Comparison of ENCODE assay signal across 14 cellular contexts in genomic region chr19:28736528-28736927, GRCh38.
A peak's percentile ranks its signal among the peaks of the same experiment; 100 is the strongest.
DNase-seq lines count a peak whose midpoint lies in the region; ATAC-seq and TF ChIP-seq lines count a peak whose summit lies in the region.
"Had no signal": no experiment of that assay in that cellular context is flagged by ENCODE, and none has a peak within 500 bp of the region (broad histone marks: within the 10 kb centered on the region; RNA-seq: fewer than 3 reads in every experiment).

No MANE protein-coding gene starts in this region.

- POLR2A ChIA-PET in A673 (lab: Charles Lee; ENCODE audit: low non-redundant PET), result no interaction called here

- no TSS peak for BruUV-seq in A673 (replicated peaks; lab: Mats Ljungman, UMichigan)

- DNase-seq in activated T-cell treated with anti-CD3 and anti-CD28 coated beads, Interleukin-2, amount 50 U/mL, for 72 hours, result no peak
- DNase-seq in activated T-cell treated with anti-CD3 and anti-CD28 coated beads, Interleukin-2, amount 50 U/mL, for 1 hour, result no peak
- DNase-seq in right lobe of liver (no peak), DMS 273 treated with DMSO at 0.1 percent for 48 hours (lab: John Stamatoyannopoulos, UW) (no peak), A673 (ENCODE audit: low spot score) (no peak), SIG-M5 treated with dmso at 0.1 percent for 504 hours (lab: John Stamatoyannopoulos, UW; ENCODE audit: unreplicated experiment) (no peak)
- DNase-seq: activated CD4-positive, alpha-beta memory T cell treated with anti-CD3 and anti-CD28 coated beads for 36 hours; endodermal cell; glutamatergic neuron; T-helper 9 cell had no signal

- ATAC-seq in activated T-cell treated with anti-CD3 and anti-CD28 coated beads, Interleukin-2, amount 50 U/mL, for 72 hours (replicated peaks in 1 of 2), result no peak
- ATAC-seq in right lobe of liver, result peak in 3 of 4 donors; percentile 25 to 61 (median 53)

- no peak for TF ChIP-seq POLR2A in right lobe of liver (IDR thresholded peaks at IDR 0.05)

- intact Hi-C loops in right lobe of liver (cut with DNase I) (loop anchor here (10.0 kb wide), 2 partner anchors 138 to 148 kb away; no protein-coding TSS in a partner anchor), A673 (cut with micrococcal nuclease; ENCODE audit: unreplicated experiment) (loop anchor here (5.0 kb wide), 1 partner anchor 141 kb away; no protein-coding TSS in a partner anchor)

- no peaks in the 10 kb centered on the region for H3K27me3 Mint-ChIP-seq in activated T-cell treated with anti-CD3 and anti-CD28 coated beads, Interleukin-2, amount 50 U/mL, for 72 hours (ENCODE audit: low read depth)

- H3K27me3 ChIP-seq in right lobe of liver (no peaks in the 10 kb centered on the region), stomach smooth muscle (ENCODE audit: control insufficient read depth in 1 of 2, insufficient read depth in 2 of 2, low read length in 2 of 2) (no peaks in the 10 kb centered on the region), A673 (replicated peaks; ENCODE audit: insufficient read depth, low read depth, low read length, poor library complexity) (no peaks in the 10 kb centered on the region)
- H3K27me3 ChIP-seq: neural progenitor cell had no signal

- H3K9me3 Mint-ChIP-seq in activated T-cell treated with anti-CD3 and anti-CD28 coated beads, Interleukin-2, amount 50 U/mL, for 72 hours, result no peaks in the 10 kb centered on the region
- H3K9me3 Mint-ChIP-seq: activated CD4-positive, alpha-beta memory T cell treated with anti-CD3 and anti-CD28 coated beads for 36 hours; endodermal cell; neural progenitor cell had no signal

- H3K27ac ChIP-seq in VCaP (peak overlapping the region; percentile 27; the same call in 1 of the 2 replicates), right lobe of liver (peak overlapping the region in 1 of 3 donors; percentile 35), stomach smooth muscle (ENCODE audit: low read length) (no peak overlapping the region), A673 (ENCODE audit: low read depth, low read length, poor library complexity, severe bottlenecking) (no peak overlapping the region)
- H3K27ac ChIP-seq: neural progenitor cell, thoracic aorta had no signal

- peak overlapping the region; percentile 26 for H3K27ac Mint-ChIP-seq in activated T-cell treated with anti-CD3 and anti-CD28 coated beads, Interleukin-2, amount 50 U/mL, for 72 hours
- H3K27ac Mint-ChIP-seq: activated CD4-positive, alpha-beta memory T cell treated with anti-CD3 and anti-CD28 coated beads for 36 hours; endodermal cell; neural progenitor cell had no signal

- no peak overlapping the region for H3K4me3 ChIP-seq in right lobe of liver
- peak overlapping the region; percentile 37 to 47 for H3K4me3 ChIP-seq in stomach smooth muscle (ENCODE audit: low read length in 2 of 2)
- H3K4me3 ChIP-seq in A673 (ENCODE audit: low read depth, low read length, poor library complexity, severe bottlenecking), result no peak overlapping the region
- H3K4me3 ChIP-seq: neural progenitor cell, thoracic aorta had no signal

- TF ChIP-seq CTCF in VCaP (conservative IDR thresholded peaks at IDR 0.05) (no peak), right lobe of liver (IDR thresholded peaks at IDR 0.05) (no peak), A673 (conservative IDR thresholded peaks at IDR 0.05; ENCODE audit: low read depth, low read length) (no peak)

- H3K4me1 Mint-ChIP-seq in activated T-cell treated with anti-CD3 and anti-CD28 coated beads, Interleukin-2, amount 50 U/mL, for 72 hours (ENCODE audit: low read depth), result peaks cover 6% of the 10 kb centered on the region
- H3K4me1 Mint-ChIP-seq: endodermal cell, neural progenitor cell had no signal

- H3K9ac ChIP-seq in stomach smooth muscle (ENCODE audit: low read length in 2 of 2), result peak overlapping the region; percentile 25 to 71
- H3K9ac ChIP-seq: neural progenitor cell had no signal

- no peaks in the 10 kb centered on the region for H3K36me3 Mint-ChIP-seq in activated T-cell treated with anti-CD3 and anti-CD28 coated beads, Interleukin-2, amount 50 U/mL, for 72 hours (ENCODE audit: insufficient read depth in 2 of 2)
- H3K36me3 Mint-ChIP-seq: activated CD4-positive, alpha-beta memory T cell treated with anti-CD3 and anti-CD28 coated beads for 36 hours; neural progenitor cell had no signal

- H3K36me3 ChIP-seq in right lobe of liver (no peaks in the 10 kb centered on the region), stomach smooth muscle (ENCODE audit: control insufficient read depth in 2 of 2, insufficient read depth in 2 of 2, low read length in 2 of 2) (no peaks in the 10 kb centered on the region), A673 (ENCODE audit: insufficient read depth, low read length, poor library complexity, severe bottlenecking) (no peaks in the 10 kb centered on the region)
- H3K36me3 ChIP-seq: neural progenitor cell, thoracic aorta had no signal

- CTCF ChIA-PET in A673 (lab: Charles Lee), result no interaction called here

- peak overlapping the region in 1 of 2 donors; percentile 16 for H3K4me3 Mint-ChIP-seq in activated T-cell treated with anti-CD3 and anti-CD28 coated beads, Interleukin-2, amount 50 U/mL, for 72 hours
- H3K4me3 Mint-ChIP-seq: activated CD4-positive, alpha-beta memory T cell treated with anti-CD3 and anti-CD28 coated beads for 36 hours; endodermal cell; neural progenitor cell had no signal

- WGBS in right lobe of liver (ENCODE audit: insufficient coverage, low coverage, low lambda C conversion rate, missing lambda C conversion rate), result 60% methylated on average over 4 of the region's 5 CpGs

- peaks cover 0 to 4% (median 0%) of the 10 kb centered on the region in 4 donors for H3K4me1 ChIP-seq in right lobe of liver
- H3K4me1 ChIP-seq in stomach smooth muscle (ENCODE audit: control insufficient read depth, insufficient read depth, low read length), result peaks cover 8% of the 10 kb centered on the region
- no peaks in the 10 kb centered on the region for H3K4me1 ChIP-seq in A673 (ENCODE audit: insufficient read depth, low read length, poor library complexity, severe bottlenecking)

- H3K9me3 ChIP-seq in right lobe of liver (no peaks in the 10 kb centered on the region), stomach smooth muscle (ENCODE audit: control insufficient read depth in 2 of 2, low read length in 2 of 2) (no peaks in the 10 kb centered on the region), A673 (ENCODE audit: low read depth, low read length, poor library complexity, severe bottlenecking) (peaks cover 15% of the 10 kb centered on the region)
- H3K9me3 ChIP-seq: thoracic aorta had no signal

Comparison
In these comparisons a context has a peak if more than half of its experiments do, and no peak if none do; other contexts are left out.
1. ATAC-seq: peak in right lobe of liver (3 of 4); none in activated T-cell treated with anti-CD3 and anti-CD28 coated beads, Interleukin-2, amount 50 U/mL, for 72 hours (0 of 2).
2. H3K4me3 ChIP-seq: peak in stomach smooth muscle (2 of 2); none in right lobe of liver (0 of 3) and A673 (single experiment).